1 cellular context compared by ENCODE assay signal in the genomic region with DNA sequence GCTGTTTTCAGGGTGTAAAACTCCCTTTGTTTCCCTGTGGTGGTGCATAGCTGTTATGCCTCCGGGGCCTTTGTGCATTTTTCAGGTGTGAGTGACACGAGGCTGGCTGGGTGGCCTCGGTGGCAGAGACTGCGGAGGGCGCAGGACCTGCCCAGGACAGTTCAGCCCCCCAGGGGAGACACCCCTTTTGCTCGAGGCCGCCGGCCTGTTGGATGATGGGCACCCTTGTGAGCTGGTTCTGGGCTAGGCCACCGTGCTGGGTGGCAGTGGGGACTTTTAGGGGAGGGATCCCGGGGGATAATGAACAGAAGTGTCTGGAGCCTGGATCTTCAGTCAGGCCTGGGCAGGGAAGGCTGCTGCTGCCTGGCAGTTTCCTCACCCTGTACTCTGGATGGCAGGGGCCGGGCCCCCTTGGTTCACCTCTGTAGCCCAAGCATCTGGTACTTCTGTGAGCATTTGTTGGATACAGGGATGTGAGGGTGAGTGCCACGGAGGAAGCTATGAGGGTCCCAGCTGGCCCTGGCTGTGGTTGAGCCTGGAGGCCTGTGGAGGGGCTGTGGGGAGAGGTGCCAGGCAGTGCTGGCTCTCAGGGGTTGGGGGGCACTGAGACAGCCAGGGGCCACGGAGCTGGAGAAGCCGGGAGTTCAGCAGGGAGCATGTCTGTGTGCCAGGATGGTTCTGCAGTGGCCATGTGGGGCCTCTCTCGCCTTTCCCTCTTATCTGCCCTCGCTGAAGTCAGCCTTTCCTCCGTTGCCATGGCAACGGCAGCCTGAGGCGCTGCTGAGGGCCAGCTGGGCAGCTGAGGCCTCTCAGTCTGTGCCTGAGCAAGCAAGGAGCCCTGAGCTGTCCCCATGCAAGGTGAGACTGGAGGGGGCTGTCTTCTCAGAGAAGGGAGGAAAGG.
A peak's percentile ranks its signal among the peaks of the same experiment; 100 is the strongest.
TF ChIP-seq lines count a peak whose summit lies in the region.

No MANE protein-coding gene starts in this region.

TF ChIP-seq in K562, 482 proteins besides CTCF, POLR2A, EP300 and RAD21 (continued from another document):
- TF ChIP-seq, protein P1, sequence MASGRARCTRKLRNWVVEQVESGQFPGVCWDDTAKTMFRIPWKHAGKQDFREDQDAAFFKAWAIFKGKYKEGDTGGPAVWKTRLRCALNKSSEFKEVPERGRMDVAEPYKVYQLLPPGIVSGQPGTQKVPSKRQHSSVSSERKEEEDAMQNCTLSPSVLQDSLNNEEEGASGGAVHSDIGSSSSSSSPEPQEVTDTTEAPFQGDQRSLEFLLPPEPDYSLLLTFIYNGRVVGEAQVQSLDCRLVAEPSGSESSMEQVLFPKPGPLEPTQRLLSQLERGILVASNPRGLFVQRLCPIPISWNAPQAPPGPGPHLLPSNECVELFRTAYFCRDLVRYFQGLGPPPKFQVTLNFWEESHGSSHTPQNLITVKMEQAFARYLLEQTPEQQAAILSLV (tag; IDR thresholded peaks at IDR 0.05) = no peak
- TF ChIP-seq ZNF134 (CRISPR knock-in tag; conservative IDR thresholded peaks at IDR 0.05) (no peak), KAT7 (CRISPR knock-in tag; IDR thresholded peaks at IDR 0.05; ENCODE audit: borderline replicate concordance) (no peak), PHF8 (IDR thresholded peaks at IDR 0.05; ENCODE audit: borderline replicate concordance, low read length) (no peak), ZNF121 (CRISPR knock-in tag; conservative IDR thresholded peaks at IDR 0.05) (no peak), NBN (IDR thresholded peaks at IDR 0.05; ENCODE audit: low read depth) (no peak), ELF1 (tag; IDR thresholded peaks at IDR 0.05) (no peak), ZNF253 (CRISPR knock-in tag; conservative IDR thresholded peaks at IDR 0.05) (no peak), BMI1 (IDR thresholded peaks at IDR 0.05; ENCODE audit: low read length) (peak; percentile 27; the same call in 1 of the 2 replicates), ZNF146 (CRISPR knock-in tag; IDR thresholded peaks at IDR 0.05; ENCODE audit: unreplicated experiment) (no peak)
- TF ChIP-seq, protein P2, sequence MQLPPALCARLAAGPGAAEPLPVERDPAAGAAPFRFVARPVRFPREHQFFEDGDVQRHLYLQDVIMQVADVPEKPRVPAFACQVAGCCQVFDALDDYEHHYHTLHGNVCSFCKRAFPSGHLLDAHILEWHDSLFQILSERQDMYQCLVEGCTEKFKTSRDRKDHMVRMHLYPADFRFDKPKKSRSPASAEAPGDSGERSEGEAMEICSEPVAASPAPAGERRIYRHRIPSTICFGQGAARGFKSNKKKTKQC (CRISPR knock-in tag; IDR thresholded peaks at IDR 0.05) = no peak
- TF ChIP-seq, protein P3, sequence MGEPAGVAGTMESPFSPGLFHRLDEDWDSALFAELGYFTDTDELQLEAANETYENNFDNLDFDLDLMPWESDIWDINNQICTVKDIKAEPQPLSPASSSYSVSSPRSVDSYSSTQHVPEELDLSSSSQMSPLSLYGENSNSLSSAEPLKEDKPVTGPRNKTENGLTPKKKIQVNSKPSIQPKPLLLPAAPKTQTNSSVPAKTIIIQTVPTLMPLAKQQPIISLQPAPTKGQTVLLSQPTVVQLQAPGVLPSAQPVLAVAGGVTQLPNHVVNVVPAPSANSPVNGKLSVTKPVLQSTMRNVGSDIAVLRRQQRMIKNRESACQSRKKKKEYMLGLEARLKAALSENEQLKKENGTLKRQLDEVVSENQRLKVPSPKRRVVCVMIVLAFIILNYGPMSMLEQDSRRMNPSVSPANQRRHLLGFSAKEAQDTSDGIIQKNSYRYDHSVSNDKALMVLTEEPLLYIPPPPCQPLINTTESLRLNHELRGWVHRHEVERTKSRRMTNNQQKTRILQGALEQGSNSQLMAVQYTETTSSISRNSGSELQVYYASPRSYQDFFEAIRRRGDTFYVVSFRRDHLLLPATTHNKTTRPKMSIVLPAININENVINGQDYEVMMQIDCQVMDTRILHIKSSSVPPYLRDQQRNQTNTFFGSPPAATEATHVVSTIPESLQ (CRISPR knock-in tag; IDR thresholded peaks at IDR 0.05) = no peak
- TF ChIP-seq, protein P4, sequence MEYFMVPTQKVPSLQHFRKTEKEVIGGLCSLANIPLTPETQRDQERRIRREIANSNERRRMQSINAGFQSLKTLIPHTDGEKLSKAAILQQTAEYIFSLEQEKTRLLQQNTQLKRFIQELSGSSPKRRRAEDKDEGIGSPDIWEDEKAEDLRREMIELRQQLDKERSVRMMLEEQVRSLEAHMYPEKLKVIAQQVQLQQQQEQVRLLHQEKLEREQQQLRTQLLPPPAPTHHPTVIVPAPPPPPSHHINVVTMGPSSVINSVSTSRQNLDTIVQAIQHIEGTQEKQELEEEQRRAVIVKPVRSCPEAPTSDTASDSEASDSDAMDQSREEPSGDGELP (CRISPR knock-in tag; IDR thresholded peaks at IDR 0.05; ENCODE audit: borderline replicate concordance) = peak; percentile 23; the same call in 1 of the 2 replicates
- TF ChIP-seq, protein P5, sequence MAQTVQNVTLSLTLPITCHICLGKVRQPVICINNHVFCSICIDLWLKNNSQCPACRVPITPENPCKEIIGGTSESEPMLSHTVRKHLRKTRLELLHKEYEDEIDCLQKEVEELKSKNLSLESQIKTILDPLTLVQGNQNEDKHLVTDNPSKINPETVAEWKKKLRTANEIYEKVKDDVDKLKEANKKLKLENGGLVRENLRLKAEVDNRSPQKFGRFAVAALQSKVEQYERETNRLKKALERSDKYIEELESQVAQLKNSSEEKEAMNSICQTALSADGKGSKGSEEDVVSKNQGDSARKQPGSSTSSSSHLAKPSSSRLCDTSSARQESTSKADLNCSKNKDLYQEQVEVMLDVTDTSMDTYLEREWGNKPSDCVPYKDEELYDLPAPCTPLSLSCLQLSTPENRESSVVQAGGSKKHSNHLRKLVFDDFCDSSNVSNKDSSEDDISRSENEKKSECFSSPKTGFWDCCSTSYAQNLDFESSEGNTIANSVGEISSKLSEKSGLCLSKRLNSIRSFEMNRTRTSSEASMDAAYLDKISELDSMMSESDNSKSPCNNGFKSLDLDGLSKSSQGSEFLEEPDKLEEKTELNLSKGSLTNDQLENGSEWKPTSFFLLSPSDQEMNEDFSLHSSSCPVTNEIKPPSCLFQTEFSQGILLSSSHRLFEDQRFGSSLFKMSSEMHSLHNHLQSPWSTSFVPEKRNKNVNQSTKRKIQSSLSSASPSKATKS (CRISPR knock-in tag; IDR thresholded peaks at IDR 0.05) = no peak
TF ChIP-seq in K562: peak in this region for 3.
